Comparison of ENCODE assay signal across 14 cellular contexts in the genomic region with DNA sequence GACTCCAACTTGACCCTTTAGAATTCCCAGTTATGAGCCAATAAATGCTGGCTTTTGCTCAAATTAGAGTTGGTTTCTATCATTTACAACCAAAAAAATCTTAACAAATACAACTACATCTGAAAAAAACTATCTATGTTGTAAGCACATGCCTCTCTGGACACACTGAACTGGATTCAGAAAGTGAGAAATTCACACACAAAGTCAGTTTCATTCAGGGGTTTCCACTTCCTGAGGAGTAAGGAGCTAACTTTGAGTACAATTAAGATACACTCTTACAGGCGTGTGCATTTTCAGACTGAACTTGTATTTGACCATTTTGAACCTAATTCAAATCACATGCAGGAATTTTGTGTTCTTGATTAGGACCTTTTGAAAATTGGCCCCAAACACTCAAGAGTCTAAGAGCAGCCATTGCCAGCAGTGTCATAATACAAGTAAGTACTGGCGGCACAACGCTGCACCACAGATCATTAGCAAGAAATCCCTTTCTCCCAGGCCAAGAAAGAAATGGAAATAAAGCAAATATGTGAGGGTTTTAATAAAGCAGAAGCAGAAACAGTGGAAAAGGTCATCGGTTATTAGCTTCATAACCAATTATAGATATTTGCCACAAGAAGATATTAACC. TPM values are rescaled to one million over a fixed set of nuclear protein-coding genes. Genes with fewer than 3 reads are reported as not detected.
DNase-seq lines count a peak whose midpoint lies in the region; ATAC-seq and TF ChIP-seq lines count a peak whose summit lies in the region.
"Had no signal": no experiment of that assay in that cellular context is flagged by ENCODE, and none has a peak within 500 bp of the region (broad histone marks: within the 10 kb centered on the region; RNA-seq: fewer than 3 reads in every experiment).

No MANE protein-coding gene starts in this region.

- TF ChIP-seq POLR2A in esophagus squamous epithelium (IDR thresholded peaks at IDR 0.05) = no peak

- peak overlapping the region; percentile 69 for H3K27ac Mint-ChIP-seq in activated CD4-positive, alpha-beta T cell treated with anti-CD3 and anti-CD28 coated beads, Interleukin-2, amount 10 ng/mL, durations not matched to agents 24 days and 14 days
- H3K27ac Mint-ChIP-seq in natural killer cell treated with Interleukin-12 subunit alpha and Interleukin-12 subunit beta and Interleukin-15 and Interleukin-18, amount 100 ng/mL, for 72 hours = peak overlapping the region; percentile 50 to 72
- H3K27ac Mint-ChIP-seq: brain had no signal

- ATAC-seq in GM21529 (IDR thresholded peaks at IDR 0.05; ENCODE audit: unreplicated experiment) (peak; percentile 88), HG03354 (IDR thresholded peaks at IDR 0.05; ENCODE audit: poor library complexity, severe bottlenecking, unreplicated experiment) (peak; percentile 91)
- no peak for ATAC-seq in natural killer cell treated with Interleukin-12 subunit alpha and Interleukin-12 subunit beta and Interleukin-15 and Interleukin-18, amount 100 ng/mL, for 72 hours

- H3K4me3 ChIP-seq in esophagus squamous epithelium = no peak overlapping the region

- WGBS in esophagus squamous epithelium, 2 donors = 87 to 93% methylated on average over 4 of the region's 4 CpGs

- peak overlapping the region; percentile 78 for H3K4me3 Mint-ChIP-seq in activated CD4-positive, alpha-beta T cell treated with anti-CD3 and anti-CD28 coated beads, Interleukin-2, amount 10 ng/mL, durations not matched to agents 24 days and 14 days
- H3K4me3 Mint-ChIP-seq in natural killer cell treated with Interleukin-12 subunit alpha and Interleukin-12 subunit beta and Interleukin-15 and Interleukin-18, amount 100 ng/mL, for 72 hours = no peak overlapping the region
- H3K4me3 Mint-ChIP-seq: brain had no signal

- H3K36me3 ChIP-seq in esophagus squamous epithelium = peaks cover 0 to 65% (median 0%) of the 10 kb centered on the region in 3 donors

- no peak for TF ChIP-seq CTCF in esophagus squamous epithelium (IDR thresholded peaks at IDR 0.05)

- intact Hi-C loops in activated CD4-positive, alpha-beta T cell treated with anti-CD3 and anti-CD28 coated beads, Interleukin-2, amount 10 ng/mL, durations not matched to agents 24 days and 14 days (cut with micrococcal nuclease) = loop anchor here (2.0 to 10.0 kb wide), 2 partner anchors 220 to 646 kb away; no protein-coding TSS in a partner anchor
- intact Hi-C loops in esophagus squamous epithelium (cut with DNase I) = no loop called here

- peaks cover 66% of the 10 kb centered on the region for H3K36me3 Mint-ChIP-seq in activated CD4-positive, alpha-beta T cell treated with anti-CD3 and anti-CD28 coated beads, Interleukin-2, amount 10 ng/mL, durations not matched to agents 24 days and 14 days (ENCODE audit: low read depth)
- H3K36me3 Mint-ChIP-seq in natural killer cell treated with Interleukin-12 subunit alpha and Interleukin-12 subunit beta and Interleukin-15 and Interleukin-18, amount 100 ng/mL, for 72 hours = peaks cover 13% of the 10 kb centered on the region

- H3K27me3 ChIP-seq in esophagus squamous epithelium = no peaks in the 10 kb centered on the region

- peaks cover 3% of the 10 kb centered on the region for H3K9me3 Mint-ChIP-seq in activated CD4-positive, alpha-beta T cell treated with anti-CD3 and anti-CD28 coated beads, Interleukin-2, amount 10 ng/mL, durations not matched to agents 24 days and 14 days
- H3K9me3 Mint-ChIP-seq in natural killer cell treated with Interleukin-12 subunit alpha and Interleukin-12 subunit beta and Interleukin-15 and Interleukin-18, amount 100 ng/mL, for 72 hours = no peaks in the 10 kb centered on the region
- H3K9me3 Mint-ChIP-seq: brain had no signal

- H3K4me1 Mint-ChIP-seq in activated CD4-positive, alpha-beta T cell treated with anti-CD3 and anti-CD28 coated beads, Interleukin-2, amount 10 ng/mL, durations not matched to agents 24 days and 14 days = peaks cover 39% of the 10 kb centered on the region
- H3K4me1 Mint-ChIP-seq in natural killer cell treated with Interleukin-12 subunit alpha and Interleukin-12 subunit beta and Interleukin-15 and Interleukin-18, amount 100 ng/mL, for 72 hours (ENCODE audit: low read depth in 2 of 2) = peaks cover 13 to 14% of the 10 kb centered on the region in 2 donors
- H3K4me1 Mint-ChIP-seq: brain had no signal

- no peak for DNase-seq in activated CD4-positive, alpha-beta T cell treated with anti-CD3 and anti-CD28 coated beads, Interleukin-2, amount 10 ng/mL, durations not matched to agents 24 days and 14 days
- no peak for DNase-seq in activated CD4-positive, alpha-beta T cell treated with anti-CD3 and anti-CD28 coated beads, Interleukin-2, amount 50 U/mL, for 4 hours
- DNase-seq in natural killer cell treated with Interleukin-12 subunit alpha and Interleukin-12 subunit beta and Interleukin-15 and Interleukin-18, amount 100 ng/mL, for 72 hours (ENCODE audit: low spot score) = no peak
- DNase-seq in NCI-H1417 treated with DMSO at 0.1 percent for 48 hours (lab: John Stamatoyannopoulos, UW) (no peak), esophagus squamous epithelium (lab: John Stamatoyannopoulos, UW) (no peak), NCI-H1092 (lab: John Stamatoyannopoulos, UW) (no peak)
- DNase-seq: 8988T, islet precursor cell, KBM-7, NCI-H446, SHP77 had no signal

- H3K27me3 Mint-ChIP-seq in activated CD4-positive, alpha-beta T cell treated with anti-CD3 and anti-CD28 coated beads, Interleukin-2, amount 10 ng/mL, durations not matched to agents 24 days and 14 days = no peaks in the 10 kb centered on the region
- no peaks in the 10 kb centered on the region for H3K27me3 Mint-ChIP-seq in natural killer cell treated with Interleukin-12 subunit alpha and Interleukin-12 subunit beta and Interleukin-15 and Interleukin-18, amount 100 ng/mL, for 72 hours
- H3K27me3 Mint-ChIP-seq: brain had no signal

- H3K9me3 ChIP-seq in esophagus squamous epithelium = no peaks in the 10 kb centered on the region

- no peak overlapping the region for H3K27ac ChIP-seq in esophagus squamous epithelium

- peaks cover 0 to 18% (median 0%) of the 10 kb centered on the region in 3 donors for H3K4me1 ChIP-seq in esophagus squamous epithelium

RNA-seq across cellular contexts. Expression of a gene that starts 31.1 kb away (rescaled TPM):
- total RNA-seq in activated CD4-positive, alpha-beta T cell treated with anti-CD3 and anti-CD28 coated beads, Interleukin-2, amount 10 ng/mL, durations not matched to agents 24 days and 14 days = 63.9 and 64.9 TPM in 2 replicates
- 10 to 100 TPM; 27.7 to 40.5 TPM for total RNA-seq in natural killer cell treated with Interleukin-12 subunit alpha and Interleukin-12 subunit beta and Interleukin-15 and Interleukin-18, amount 100 ng/mL, for 72 hours
- 10 to 100 TPM in 3 of 4 donors, 1 to 10 TPM in 1; 9.1 to 44.6 (median 19.4) TPM for total RNA-seq in esophagus squamous epithelium

RNA-seq across cellular contexts. Expression of a gene that starts 31.5 kb away (rescaled TPM):
- total RNA-seq in activated CD4-positive, alpha-beta T cell treated with anti-CD3 and anti-CD28 coated beads, Interleukin-2, amount 10 ng/mL, durations not matched to agents 24 days and 14 days = 17.8 and 18.0 TPM in 2 replicates
- total RNA-seq in natural killer cell treated with Interleukin-12 subunit alpha and Interleukin-12 subunit beta and Interleukin-15 and Interleukin-18, amount 100 ng/mL, for 72 hours = 10 to 100 TPM; 18.9 to 19.2 TPM
- total RNA-seq in esophagus squamous epithelium = 10 to 100 TPM in 3 of 4 donors, 1 to 10 TPM in 1; 9.7 to 12.3 (median 12.0) TPM

RNA-seq across cellular contexts. Expression of a gene that starts 42.1 kb away (rescaled TPM):
- 0.21 and 0.40 TPM in 2 replicates for total RNA-seq in activated CD4-positive, alpha-beta T cell treated with anti-CD3 and anti-CD28 coated beads, Interleukin-2, amount 10 ng/mL, durations not matched to agents 24 days and 14 days
- under 1 TPM in 1 of 2 donors, not detected in 1; 0.22 TPM for total RNA-seq in natural killer cell treated with Interleukin-12 subunit alpha and Interleukin-12 subunit beta and Interleukin-15 and Interleukin-18, amount 100 ng/mL, for 72 hours
- 100 to 1,000 TPM in 1 of 4 donors, 10 to 100 TPM in 3; 38.5 to 133 (median 81.9) TPM for total RNA-seq in esophagus squamous epithelium

Comparison
In these comparisons a context has a peak if more than half of its experiments do, and no peak if none do; other contexts are left out.
1. ATAC-seq: peak in GM21529 (single experiment) and HG03354 (single experiment); none in natural killer cell treated with Interleukin-12 subunit alpha and Interleukin-12 subunit beta and Interleukin-15 and Interleukin-18, amount 100 ng/mL, for 72 hours (0 of 2).
2. RNA of a gene that starts 42.1 kb away (total RNA-seq): 38.5 to 133 TPM in esophagus squamous epithelium; 0.21 to 0.40 TPM in activated CD4-positive, alpha-beta T cell treated with anti-CD3 and anti-CD28 coated beads, Interleukin-2, amount 10 ng/mL, durations not matched to agents 24 days and 14 days and 0.22 TPM in natural killer cell treated with Interleukin-12 subunit alpha and Interleukin-12 subunit beta and Interleukin-15 and Interleukin-18, amount 100 ng/mL, for 72 hours; every median in the first group is over 10 times any median in the second.